32 cellular contexts compared by ENCODE assay signal in genomic region chr13:74487091-74487722, GRCh38.
"Had no signal": no experiment of that assay in that cellular context is flagged by ENCODE, and none has a peak within 500 bp of the region (broad histone marks: within the 10 kb centered on the region; RNA-seq: fewer than 3 reads in every experiment).

No MANE protein-coding gene starts in this region.

- H3K4me1 Mint-ChIP-seq: activated naive CD4-positive, alpha-beta T cell treated with anti-CD3 and anti-CD28 coated beads, Interleukin-2, amount 10 ng/mL, durations not matched to agents 7 days and 5 days had no signal

- H3K9me3 Mint-ChIP-seq: activated naive CD4-positive, alpha-beta T cell treated with anti-CD3 and anti-CD28 coated beads, Interleukin-2, amount 10 ng/mL, durations not matched to agents 7 days and 5 days; stimulated activated naive CD8-positive, alpha-beta T cell treated with anti-CD3 and anti-CD28 coated beads, Interleukin-15, amount 100 ng/mL, for 72 hours; type B pancreatic cell had no signal

- H3K27me3 ChIP-seq: colonic mucosa, gastrocnemius medialis, neutrophil, pancreas, sigmoid colon, vagina had no signal

- H3K9me3 ChIP-seq: colonic mucosa, gastrocnemius medialis, left ventricle myocardium inferior, neutrophil, pancreas, prostate gland, sigmoid colon, vagina had no signal

- H3K4me3 ChIP-seq: colonic mucosa, gastrocnemius medialis, left ventricle myocardium inferior, pancreas, prostate gland, sigmoid colon, smooth muscle cell, vagina had no signal

- H3K27me3 Mint-ChIP-seq: activated naive CD4-positive, alpha-beta T cell treated with anti-CD3 and anti-CD28 coated beads, Interleukin-2, amount 10 ng/mL, durations not matched to agents 7 days and 5 days; activated naive CD8-positive, alpha-beta T cell treated with anti-CD3 and anti-CD28 coated beads, Interleukin-2, amount 10 ng/mL, durations not matched to agents 7 days and 5 days; stimulated activated naive CD8-positive, alpha-beta T cell treated with anti-CD3 and anti-CD28 coated beads, Interleukin-15, amount 100 ng/mL, for 72 hours had no signal

- H3K27ac Mint-ChIP-seq: activated naive CD4-positive, alpha-beta T cell treated with anti-CD3 and anti-CD28 coated beads, Interleukin-2, amount 10 ng/mL, durations not matched to agents 7 days and 5 days; activated naive CD8-positive, alpha-beta T cell treated with anti-CD3 and anti-CD28 coated beads, Interleukin-2, amount 10 ng/mL, durations not matched to agents 7 days and 5 days; nephron; stimulated activated memory B cell treated with anti-CD40 and anti-IgM and Interleukin-4, amounts not matched to agents 10 μg/mL and 1 μg/mL and 100 μg/mL, for 72 hours; stimulated activated naive CD8-positive, alpha-beta T cell treated with anti-CD3 and anti-CD28 coated beads, Interleukin-15, amount 100 ng/mL, for 72 hours; T-helper 17 cell; type B pancreatic cell had no signal

- DNase-seq: activated CD4-positive, alpha-beta T cell treated with anti-CD3 and anti-CD28 coated beads for 48 hours; activated CD4-positive, alpha-beta T cell treated with anti-CD3 and anti-CD28 coated beads, Interleukin-2, amount 50 U/mL, for 48 hours; activated CD8-positive, alpha-beta memory T cell treated with anti-CD3 and anti-CD28 coated beads, Interleukin-2, amount 50 U/mL, for 4 hours; activated gamma-delta T cell; activated naive CD4-positive, alpha-beta T cell treated with anti-CD3 and anti-CD28 coated beads, Interleukin-2, amount 10 ng/mL, durations not matched to agents 7 days and 5 days; activated naive CD8-positive, alpha-beta T cell treated with anti-CD3 and anti-CD28 coated beads, Interleukin-2, amount 10 ng/mL, durations not matched to agents 7 days and 5 days; activated T-cell treated with anti-CD3 and anti-CD28 coated beads, Interleukin-2, amount 50 U/mL, for 1 hour; colonic mucosa; effector CD8-positive, alpha-beta T cell; gastrocnemius medialis; glutamatergic neuron; left ventricle myocardium inferior; mammary epithelial cell; pancreas; sigmoid colon; stimulated activated CD4-positive, alpha-beta T cell treated with anti-CD3 and anti-CD28 coated beads, Interleukin-1b, Interleukin-23, amount 100 ng/mL, for 48 hours; stimulated activated CD4-positive, alpha-beta T cell treated with anti-CD3 and anti-CD28 coated beads, Interleukin-4, amount 100 ng/mL, for 4 hours; stimulated activated CD8-positive, alpha-beta memory T cell treated with anti-CD3 and anti-CD28 coated beads, Interleukin-4, amount 100 ng/mL, for 48 hours; stimulated activated naive CD8-positive, alpha-beta T cell treated with anti-CD3 and anti-CD28 coated beads, Interleukin-15, amount 100 ng/mL, for 72 hours; substantia nigra; T-helper 17 cell; T1000; WERI-Rb-1 had no signal

- H3K4me2 ChIP-seq: smooth muscle cell had no signal

- ATAC-seq: activated CD4-positive, CD25-positive, alpha-beta regulatory T cell treated with anti-CD3 and anti-CD28 coated beads, Interleukin-2, amount 50 U/mL, for 24 hours; gastrocnemius medialis; pancreas; stimulated activated memory B cell treated with anti-CD40 and anti-IgM and Interleukin-4, amounts not matched to agents 10 μg/mL and 1 μg/mL and 100 μg/mL, for 72 hours; stimulated activated naive CD8-positive, alpha-beta T cell treated with anti-CD3 and anti-CD28 coated beads, Interleukin-15, amount 100 ng/mL, for 72 hours; T-helper 17 cell had no signal

- H3K36me3 Mint-ChIP-seq: activated naive CD4-positive, alpha-beta T cell treated with anti-CD3 and anti-CD28 coated beads, Interleukin-2, amount 10 ng/mL, durations not matched to agents 7 days and 5 days; activated naive CD8-positive, alpha-beta T cell treated with anti-CD3 and anti-CD28 coated beads, Interleukin-2, amount 10 ng/mL, durations not matched to agents 7 days and 5 days; stimulated activated memory B cell treated with anti-CD40 and anti-IgM and Interleukin-4, amounts not matched to agents 10 μg/mL and 1 μg/mL and 100 μg/mL, for 72 hours; type B pancreatic cell had no signal

- H3K27ac ChIP-seq: colonic mucosa, epithelial cell of prostate, gastrocnemius medialis, left ventricle myocardium inferior, neutrophil, pancreas, prostate gland, sigmoid colon, vagina, WERI-Rb-1 had no signal

- H3K4me1 ChIP-seq: colonic mucosa, gastrocnemius medialis, left ventricle myocardium inferior, pancreas, prostate gland, sigmoid colon, vagina had no signal

- H3K4me3 Mint-ChIP-seq: activated naive CD4-positive, alpha-beta T cell treated with anti-CD3 and anti-CD28 coated beads, Interleukin-2, amount 10 ng/mL, durations not matched to agents 7 days and 5 days; activated naive CD8-positive, alpha-beta T cell treated with anti-CD3 and anti-CD28 coated beads, Interleukin-2, amount 10 ng/mL, durations not matched to agents 7 days and 5 days; nephron; stimulated activated memory B cell treated with anti-CD40 and anti-IgM and Interleukin-4, amounts not matched to agents 10 μg/mL and 1 μg/mL and 100 μg/mL, for 72 hours; stimulated activated naive CD8-positive, alpha-beta T cell treated with anti-CD3 and anti-CD28 coated beads, Interleukin-15, amount 100 ng/mL, for 72 hours; T-helper 17 cell; type B pancreatic cell had no signal

- H3K36me3 ChIP-seq: colonic mucosa, gastrocnemius medialis, left ventricle myocardium inferior, neutrophil, pancreas, prostate gland, sigmoid colon, vagina, WERI-Rb-1 had no signal
